7 cellular contexts compared by ENCODE assay signal in the genomic region with DNA sequence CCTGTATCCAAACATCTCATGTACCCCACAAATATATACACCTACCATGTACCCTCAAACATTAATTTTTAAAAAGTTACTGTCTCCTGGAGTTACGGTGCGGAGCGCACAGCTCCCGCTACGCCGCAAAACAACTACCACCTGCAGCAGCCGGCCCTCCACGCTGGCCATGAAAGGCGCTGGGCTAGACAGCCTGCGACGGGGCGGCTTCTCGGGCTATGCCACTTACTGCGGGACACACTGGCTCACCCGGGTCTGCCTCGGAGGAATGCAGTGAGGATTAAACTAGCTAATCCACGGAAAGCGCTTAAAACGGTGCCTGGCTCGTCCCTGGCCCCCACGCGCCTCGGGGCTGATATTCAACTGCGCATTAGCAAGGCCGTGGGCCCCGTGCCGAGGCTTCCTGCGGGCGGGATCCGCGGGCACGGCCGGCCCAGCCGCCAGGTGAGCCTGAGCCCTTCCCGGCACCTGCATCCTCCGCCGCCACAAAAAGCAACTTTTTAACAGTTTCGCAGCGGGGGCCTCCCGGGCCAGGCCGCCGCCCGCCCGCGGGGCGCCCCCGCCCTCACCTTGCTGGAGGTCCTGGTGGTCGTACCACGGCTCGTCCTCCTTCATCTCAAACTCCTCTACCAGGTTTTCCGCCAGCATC. TPM values are rescaled to one million over a fixed set of nuclear protein-coding genes. Genes with fewer than 3 reads are reported as not detected.
DNase-seq lines count a peak whose midpoint lies in the region; ATAC-seq and TF ChIP-seq lines count a peak whose summit lies in the region.

No MANE protein-coding gene starts in this region.

- H3K9me3 ChIP-seq in trophoblast cell (ENCODE audit: insufficient read depth, low read depth, low read length), result no peaks in the 10 kb centered on the region

- H3K4me3 ChIP-seq in trophoblast cell (ENCODE audit: low read depth, low read length), result peak overlapping the region; percentile 86

- DNase-seq in NCI-H82 treated with DMSO at 0.1 percent for 48 hours (lab: John Stamatoyannopoulos, UW; ENCODE audit: unreplicated experiment) (peak; percentile 40), activated gamma-delta T cell (lab: John Stamatoyannopoulos, UW) (peak; percentile 30), glutamatergic neuron (peak; percentile 53), trophoblast cell (peak; percentile 30 to 64), medulla oblongata (ENCODE audit: extremely low spot score) (no peak)

- H3K9ac ChIP-seq in trophoblast cell (ENCODE audit: low read length), result peak overlapping the region; percentile 93

- H3K4me1 ChIP-seq in trophoblast cell (ENCODE audit: control insufficient read depth in 1 of 2, insufficient read depth in 2 of 2, low read length in 2 of 2), result peaks cover 2 to 15% of the 10 kb centered on the region in 2 experiments

- no peak overlapping the region for H2BK12ac ChIP-seq in trophoblast cell (ENCODE audit: low read length)

- no peak overlapping the region for H2AFZ ChIP-seq in trophoblast cell (ENCODE audit: insufficient read depth, low read length, poor library complexity)

- peak overlapping the region; percentile 83 for H2BK120ac ChIP-seq in trophoblast cell (ENCODE audit: insufficient read depth, low read length, poor library complexity)

- H3K18ac ChIP-seq in trophoblast cell (ENCODE audit: low read length), result peak overlapping the region; percentile 91

- H4K12ac ChIP-seq in trophoblast cell (ENCODE audit: low read depth, low read length), result peak overlapping the region; percentile 72

- peaks cover 14% of the 10 kb centered on the region for H3K79me1 ChIP-seq in trophoblast cell (ENCODE audit: low read length)

- no peak overlapping the region for H3K23ac ChIP-seq in trophoblast cell (ENCODE audit: low read length)

- H3K79me2 ChIP-seq in trophoblast cell (ENCODE audit: control insufficient read depth, insufficient read depth, low read length, poor library complexity), result peaks cover 13% of the 10 kb centered on the region

- peak overlapping the region; percentile 86 for H3K14ac ChIP-seq in trophoblast cell (ENCODE audit: low read length)

- H2BK5ac ChIP-seq in trophoblast cell (ENCODE audit: low read depth, low read length, poor library complexity), result peak overlapping the region; percentile 94

- H3K4ac ChIP-seq in trophoblast cell (ENCODE audit: low read depth, low read length), result peak overlapping the region; percentile 78

- peak overlapping the region; percentile 92 for H4K91ac ChIP-seq in trophoblast cell (ENCODE audit: low read depth, low read length)

- peak overlapping the region; percentile 54 for H3K27ac ChIP-seq in trophoblast cell (ENCODE audit: low read depth, low read length)

- H3K27me3 ChIP-seq in trophoblast cell (ENCODE audit: insufficient read depth, low read length), result no peaks in the 10 kb centered on the region

- no peak for TF ChIP-seq CTCF in glutamatergic neuron (IDR thresholded peaks at IDR 0.05; ENCODE audit: partially characterized antibody, unreplicated experiment)

- H3K9me3 Mint-ChIP-seq in glutamatergic neuron (ENCODE audit: unreplicated experiment), result no peaks in the 10 kb centered on the region

- H2AK5ac ChIP-seq in trophoblast cell (ENCODE audit: low read length), result no peak overlapping the region

- H3K36me3 ChIP-seq in trophoblast cell (ENCODE audit: control insufficient read depth in 1 of 2, insufficient read depth in 2 of 2, low read length in 2 of 2), result peaks cover 0 to 2% of the 10 kb centered on the region in 2 experiments

- H3K4me1 Mint-ChIP-seq in glutamatergic neuron (ENCODE audit: low read depth, unreplicated experiment), result no peaks in the 10 kb centered on the region

- peak overlapping the region; percentile 85 for H3K4me2 ChIP-seq in trophoblast cell (ENCODE audit: low read length)

- peak overlapping the region; percentile 82 for H4K8ac ChIP-seq in trophoblast cell (ENCODE audit: low read depth, low read length)

- H3K27me3 Mint-ChIP-seq in glutamatergic neuron (ENCODE audit: unreplicated experiment), result peaks cover 3% of the 10 kb centered on the region

- ATAC-seq in GM18508 (IDR thresholded peaks at IDR 0.05; ENCODE audit: insufficient read depth, unreplicated experiment) (peak; percentile 13), HG02678 (IDR thresholded peaks at IDR 0.05; ENCODE audit: unreplicated experiment) (peak; percentile 26)

- no CpG with 5 or more reads among the region's 51 CpGs for WGBS in trophoblast cell (ENCODE audit: extremely low coverage, insufficient coverage, insufficient read length)

- H3K27ac Mint-ChIP-seq in glutamatergic neuron (ENCODE audit: unreplicated experiment), result no peak overlapping the region

- H3K4me3 Mint-ChIP-seq in glutamatergic neuron (ENCODE audit: unreplicated experiment), result peak overlapping the region; percentile 90

- no peaks in the 10 kb centered on the region for H3K36me3 Mint-ChIP-seq in glutamatergic neuron (ENCODE audit: unreplicated experiment)

RNA-seq across cellular contexts. Expression of a gene that starts 0.6 kb away (rescaled TPM):
- total RNA-seq in glutamatergic neuron (ENCODE audit: unreplicated experiment), result 8.5 TPM
- 28.9 and 29.8 TPM in 2 replicates for polyA plus RNA-seq in trophoblast cell (2013)
